22 cellular contexts compared by ENCODE assay signal in the genomic region with DNA sequence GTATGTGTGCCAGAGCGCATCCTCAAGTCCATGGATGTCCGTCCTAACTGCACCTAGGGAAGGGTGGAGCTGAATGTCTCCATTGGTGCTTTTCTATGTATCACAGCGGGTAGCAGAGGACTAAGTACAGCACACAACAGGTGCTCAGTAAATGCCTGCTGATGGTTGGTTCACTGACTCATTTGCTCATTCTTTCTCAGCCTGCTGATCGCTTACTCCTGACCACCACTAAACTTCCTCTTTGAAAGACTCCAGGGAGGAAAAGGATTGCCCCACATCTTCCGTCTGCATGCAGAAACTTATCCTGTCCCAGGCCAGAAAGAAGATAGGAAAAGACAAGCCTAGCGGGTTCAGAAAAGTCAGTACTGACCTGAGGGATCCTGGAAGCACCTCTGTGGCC.
A peak's percentile ranks its signal among the peaks of the same experiment; 100 is the strongest.
DNase-seq lines count a peak whose midpoint lies in the region; ATAC-seq, FAIRE-seq and TF ChIP-seq lines count a peak whose summit lies in the region.
"Had no signal": no experiment of that assay in that cellular context is flagged by ENCODE, and none has a peak within 500 bp of the region (broad histone marks: within the 10 kb centered on the region; RNA-seq: fewer than 3 reads in every experiment).

No MANE protein-coding gene starts in this region.

- H3K27me3 ChIP-seq in bronchial epithelial cell (ENCODE audit: control insufficient read depth, insufficient read depth, low read length) (no peaks in the 10 kb centered on the region), GM23338 (ENCODE audit: insufficient read depth) (no peaks in the 10 kb centered on the region), brain microvascular endothelial cell (replicated peaks) (no peaks in the 10 kb centered on the region)

- no peaks in the 10 kb centered on the region for H3K79me2 ChIP-seq in GM23338 (replicated peaks; ENCODE audit: insufficient read depth)

- no peak overlapping the region for H3K4me2 ChIP-seq in GM23338
- H3K4me2 ChIP-seq: KMS-11 had no signal

- no peak overlapping the region for H2AFZ ChIP-seq in GM23338

- no peaks in the 10 kb centered on the region for H3K36me3 Mint-ChIP-seq in natural killer cell treated with Interleukin-12 subunit alpha and Interleukin-12 subunit beta and Interleukin-15 and Interleukin-18, amount 100 ng/mL, for 72 hours
- H3K36me3 Mint-ChIP-seq in natural killer cell (no peaks in the 10 kb centered on the region), GM23338 (ENCODE audit: low read depth) (peaks cover 22% of the 10 kb centered on the region), progenitor cell of endocrine pancreas (ENCODE audit: insufficient read depth) (peaks cover 17% of the 10 kb centered on the region)

- TF ChIP-seq POLR2A in NB4 (IDR thresholded peaks at IDR 0.05; ENCODE audit: extremely low read depth, insufficient read length) = no peak

- peak; percentile 42 for DNase-seq in natural killer cell treated with Interleukin-12 subunit alpha and Interleukin-12 subunit beta and Interleukin-15 and Interleukin-18, amount 100 ng/mL, for 72 hours (ENCODE audit: low spot score)
- no peak for DNase-seq in natural killer cell
- peak; percentile 86 for DNase-seq in NB4 (ENCODE audit: low read depth)
- peak; percentile 61 for DNase-seq in bronchial epithelial cell (ENCODE audit: low read depth)
- DNase-seq in GM23338 (ENCODE audit: low spot score) = no peak
- DNase-seq in progenitor cell of endocrine pancreas (ENCODE audit: low spot score, unreplicated experiment) = no peak
- no peak for DNase-seq in brain microvascular endothelial cell
- DNase-seq: 8988T; Calu3; CD4-positive, alpha-beta T cell; DMS79; GOT3; MM.1S; NCI-H146; NCI-H345; NCI-H526 treated with DMSO at 0.1 percent for 48 hours; NK-92 treated with Interleukin-12 subunit alpha and Interleukin-12 subunit beta, amount 100 ng/mL, for 24 hours had no signal

- H3K9me2 ChIP-seq in GM23338 (ENCODE audit: insufficient read depth) = no peaks in the 10 kb centered on the region

- no peak for FAIRE-seq in bronchial epithelial cell (lab: Jason Lieb, UNC)
- FAIRE-seq: G401.6 had no signal

- no peaks in the 10 kb centered on the region for H3F3A ChIP-seq in GM23338 (replicated peaks; ENCODE audit: low read depth)

- in situ Hi-C loops in brain microvascular endothelial cell (cut with HindIII; ENCODE audit: low pct_ligation_motif_present, low sequenced_read_pairs) = no loop called here

- ATAC-seq in natural killer cell treated with Interleukin-12 subunit alpha and Interleukin-12 subunit beta and Interleukin-15 and Interleukin-18, amount 100 ng/mL, for 72 hours = no peak
- ATAC-seq in natural killer cell (no peak), GM23338 (no peak), GM18870 (IDR thresholded peaks at IDR 0.05; ENCODE audit: unreplicated experiment) (no peak)
- ATAC-seq: Panc1, Right ventricle myocardium inferior had no signal

- H3K27ac Mint-ChIP-seq in natural killer cell treated with Interleukin-12 subunit alpha and Interleukin-12 subunit beta and Interleukin-15 and Interleukin-18, amount 100 ng/mL, for 72 hours = no peak overlapping the region
- H3K27ac Mint-ChIP-seq in natural killer cell (no peak overlapping the region), GM23338 (no peak overlapping the region), progenitor cell of endocrine pancreas (no peak overlapping the region)
- H3K27ac Mint-ChIP-seq: CD4-positive, alpha-beta T cell had no signal

- H3K27ac ChIP-seq in GM23338 (ENCODE audit: low read depth) = no peak overlapping the region
- no peak overlapping the region for H3K27ac ChIP-seq in brain microvascular endothelial cell
- H3K27ac ChIP-seq: KMS-11 had no signal

- intact Hi-C loops in natural killer cell (cut with micrococcal nuclease) = no loop called here

- no peaks in the 10 kb centered on the region for H4K20me1 ChIP-seq in GM23338 (replicated peaks; ENCODE audit: insufficient read depth)

- H3K9me3 Mint-ChIP-seq in natural killer cell treated with Interleukin-12 subunit alpha and Interleukin-12 subunit beta and Interleukin-15 and Interleukin-18, amount 100 ng/mL, for 72 hours = no peaks in the 10 kb centered on the region
- H3K9me3 Mint-ChIP-seq in natural killer cell (no peaks in the 10 kb centered on the region), GM23338 (peaks cover 17% of the 10 kb centered on the region; the same call in 2 of the 3 replicates), progenitor cell of endocrine pancreas (ENCODE audit: low read depth) (peaks cover 16% of the 10 kb centered on the region)
- H3K9me3 Mint-ChIP-seq: CD4-positive, alpha-beta T cell had no signal

- H3K27me3 Mint-ChIP-seq in natural killer cell treated with Interleukin-12 subunit alpha and Interleukin-12 subunit beta and Interleukin-15 and Interleukin-18, amount 100 ng/mL, for 72 hours = peaks cover under 1 to 3% of the 10 kb centered on the region in 2 donors
- H3K27me3 Mint-ChIP-seq in natural killer cell (ENCODE audit: low read depth in 2 of 2) = peaks cover 0 to 3% of the 10 kb centered on the region in 2 donors
- H3K27me3 Mint-ChIP-seq in GM23338 (ENCODE audit: insufficient read depth, low read depth, poor library complexity) = no peaks in the 10 kb centered on the region
- H3K27me3 Mint-ChIP-seq in progenitor cell of endocrine pancreas = no peaks in the 10 kb centered on the region
- H3K27me3 Mint-ChIP-seq: CD4-positive, alpha-beta T cell had no signal

- no peaks in the 10 kb centered on the region for H3K36me3 ChIP-seq in bronchial epithelial cell (ENCODE audit: control insufficient read depth, insufficient read depth, low read length)
- no peaks in the 10 kb centered on the region for H3K36me3 ChIP-seq in GM23338 (ENCODE audit: insufficient read depth)
- no peaks in the 10 kb centered on the region for H3K36me3 ChIP-seq in brain microvascular endothelial cell (replicated peaks)

- no peaks in the 10 kb centered on the region for H3K4me1 ChIP-seq in GM23338 (ENCODE audit: insufficient read depth)

- no peak overlapping the region for H3K4me3 Mint-ChIP-seq in natural killer cell treated with Interleukin-12 subunit alpha and Interleukin-12 subunit beta and Interleukin-15 and Interleukin-18, amount 100 ng/mL, for 72 hours
- H3K4me3 Mint-ChIP-seq in natural killer cell = no peak overlapping the region
- no peak overlapping the region for H3K4me3 Mint-ChIP-seq in GM23338
- no peak overlapping the region for H3K4me3 Mint-ChIP-seq in progenitor cell of endocrine pancreas (ENCODE audit: low read depth)
- H3K4me3 Mint-ChIP-seq: CD4-positive, alpha-beta T cell had no signal

- TF ChIP-seq CTCF in natural killer cell (IDR thresholded peaks at IDR 0.05) (no peak), NB4 (IDR thresholded peaks at IDR 0.05; ENCODE audit: low read depth, low read length) (no peak), bronchial epithelial cell (IDR thresholded peaks at IDR 0.05; ENCODE audit: insufficient read depth, low read length, severe bottlenecking) (no peak), GM23338 (conservative IDR thresholded peaks at IDR 0.05; ENCODE audit: low read depth in 2 of 2) (no peak), progenitor cell of endocrine pancreas (IDR thresholded peaks at IDR 0.05; ENCODE audit: unreplicated experiment) (no peak), brain microvascular endothelial cell (IDR thresholded peaks at IDR 0.05; ENCODE audit: low read depth, low read length, missing control alignments) (no peak)

- H3K4me3 ChIP-seq in NB4 (ENCODE audit: low read depth, low read length) = no peak overlapping the region
- no peak overlapping the region for H3K4me3 ChIP-seq in bronchial epithelial cell (ENCODE audit: low read depth, low read length)
- H3K4me3 ChIP-seq in GM23338 = no peak overlapping the region
- no peak overlapping the region for H3K4me3 ChIP-seq in brain microvascular endothelial cell (ENCODE audit: low read depth, low read length)

- H3K4me1 Mint-ChIP-seq in natural killer cell treated with Interleukin-12 subunit alpha and Interleukin-12 subunit beta and Interleukin-15 and Interleukin-18, amount 100 ng/mL, for 72 hours (ENCODE audit: low read depth in 2 of 2) = peaks cover 0 to 3% of the 10 kb centered on the region in 2 donors
- H3K4me1 Mint-ChIP-seq in natural killer cell (peaks cover 0 to 3% of the 10 kb centered on the region in 2 donors), GM23338 (no peaks in the 10 kb centered on the region; the same call in 2 of the 3 replicates), progenitor cell of endocrine pancreas (ENCODE audit: low read depth) (peaks cover 3% of the 10 kb centered on the region)

TF ChIP-seq in GM23338, 12 proteins besides CTCF, POLR2A, EP300 and RAD21 (continues in another document):
- TF ChIP-seq, protein P1, sequence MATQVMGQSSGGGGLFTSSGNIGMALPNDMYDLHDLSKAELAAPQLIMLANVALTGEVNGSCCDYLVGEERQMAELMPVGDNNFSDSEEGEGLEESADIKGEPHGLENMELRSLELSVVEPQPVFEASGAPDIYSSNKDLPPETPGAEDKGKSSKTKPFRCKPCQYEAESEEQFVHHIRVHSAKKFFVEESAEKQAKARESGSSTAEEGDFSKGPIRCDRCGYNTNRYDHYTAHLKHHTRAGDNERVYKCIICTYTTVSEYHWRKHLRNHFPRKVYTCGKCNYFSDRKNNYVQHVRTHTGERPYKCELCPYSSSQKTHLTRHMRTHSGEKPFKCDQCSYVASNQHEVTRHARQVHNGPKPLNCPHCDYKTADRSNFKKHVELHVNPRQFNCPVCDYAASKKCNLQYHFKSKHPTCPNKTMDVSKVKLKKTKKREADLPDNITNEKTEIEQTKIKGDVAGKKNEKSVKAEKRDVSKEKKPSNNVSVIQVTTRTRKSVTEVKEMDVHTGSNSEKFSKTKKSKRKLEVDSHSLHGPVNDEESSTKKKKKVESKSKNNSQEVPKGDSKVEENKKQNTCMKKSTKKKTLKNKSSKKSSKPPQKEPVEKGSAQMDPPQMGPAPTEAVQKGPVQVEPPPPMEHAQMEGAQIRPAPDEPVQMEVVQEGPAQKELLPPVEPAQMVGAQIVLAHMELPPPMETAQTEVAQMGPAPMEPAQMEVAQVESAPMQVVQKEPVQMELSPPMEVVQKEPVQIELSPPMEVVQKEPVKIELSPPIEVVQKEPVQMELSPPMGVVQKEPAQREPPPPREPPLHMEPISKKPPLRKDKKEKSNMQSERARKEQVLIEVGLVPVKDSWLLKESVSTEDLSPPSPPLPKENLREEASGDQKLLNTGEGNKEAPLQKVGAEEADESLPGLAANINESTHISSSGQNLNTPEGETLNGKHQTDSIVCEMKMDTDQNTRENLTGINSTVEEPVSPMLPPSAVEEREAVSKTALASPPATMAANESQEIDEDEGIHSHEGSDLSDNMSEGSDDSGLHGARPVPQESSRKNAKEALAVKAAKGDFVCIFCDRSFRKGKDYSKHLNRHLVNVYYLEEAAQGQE (IDR thresholded peaks at IDR 0.05; ENCODE audit: unreplicated experiment) = no peak
- no peak for TF ChIP-seq STAT1 (IDR thresholded peaks at IDR 0.05; ENCODE audit: unreplicated experiment)
- TF ChIP-seq CREB1 (CRISPR knock-in tag; IDR thresholded peaks at IDR 0.05; ENCODE audit: low read depth) = no peak
- TF ChIP-seq ZNF114 (CRISPR knock-in tag; IDR thresholded peaks at IDR 0.05) = no peak

Comparison
In these comparisons a context has a peak if more than half of its experiments do, and no peak if none do; other contexts are left out.
1. DNase-seq: peak in natural killer cell treated with Interleukin-12 subunit alpha and Interleukin-12 subunit beta and Interleukin-15 and Interleukin-18, amount 100 ng/mL, for 72 hours (single experiment), NB4 (single experiment) and bronchial epithelial cell (single experiment); none in natural killer cell (single experiment), GM23338 (single experiment), progenitor cell of endocrine pancreas (single experiment) and brain microvascular endothelial cell (single experiment).